ENCODE assay signal across 8 cellular contexts in the genomic region with DNA sequence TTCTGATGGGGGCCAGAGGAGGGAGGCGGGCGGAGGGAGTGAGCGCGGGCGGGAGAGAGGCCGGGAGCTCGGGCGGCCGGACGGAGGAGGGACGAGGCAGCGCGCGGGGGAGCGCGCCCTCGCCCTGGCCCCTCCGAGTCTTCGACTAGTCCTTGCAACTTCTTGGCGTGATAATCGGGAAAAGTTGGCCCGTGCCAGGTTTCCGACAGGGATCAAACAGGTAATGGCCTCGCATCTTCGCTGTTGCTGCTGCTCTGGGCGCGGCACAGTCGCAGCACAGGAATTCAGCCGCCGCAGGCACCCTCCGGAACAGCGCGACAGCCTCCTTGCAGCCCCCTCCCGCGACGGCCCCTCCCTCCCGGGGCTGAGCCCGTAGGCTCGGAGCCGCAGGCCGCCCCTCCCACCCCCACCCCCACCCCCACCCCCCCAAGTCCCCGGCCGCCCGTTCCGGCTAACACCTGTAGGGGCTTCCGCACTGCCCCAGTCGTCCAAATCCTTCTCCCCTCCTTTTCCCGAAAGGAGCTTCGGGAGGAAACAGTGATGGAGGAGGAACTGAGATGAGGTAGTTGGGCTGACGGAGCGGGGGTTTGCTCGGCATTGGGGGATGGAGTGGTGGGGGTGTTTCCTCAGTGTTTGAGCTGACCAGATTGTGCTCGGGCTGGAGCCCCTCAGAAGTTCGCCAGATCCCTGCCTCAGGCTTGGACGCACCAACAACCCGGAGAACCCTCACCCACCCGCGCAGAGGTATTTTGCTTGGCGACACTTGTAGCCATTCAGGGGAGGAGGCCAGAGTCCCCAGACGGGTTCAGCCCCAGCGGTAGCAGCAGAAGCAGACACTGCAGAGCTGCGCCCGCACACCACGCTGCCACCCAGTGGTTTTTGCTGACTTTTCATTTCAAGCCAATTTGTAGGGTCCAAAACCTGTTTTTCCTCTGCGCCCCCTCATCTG. TPM values are rescaled to one million over a fixed set of nuclear protein-coding genes. Genes with fewer than 3 reads are reported as not detected.
DNase-seq lines count a peak whose midpoint lies in the region; TF ChIP-seq lines count a peak whose summit lies in the region.

A gene (minus strand): TSS at position 319 of the 949 bp plus-strand sequence. CDS start 714 bp downstream, outside the sequence.

- 0% methylated on average over 44 to 53 of the region's 65 CpGs for WGBS in ectodermal cell, 2 experiments

- no peak within 1 kb of the TSS for H3K27ac ChIP-seq in C4-2B
- H3K27ac ChIP-seq in ectodermal cell (ENCODE audit: insufficient read depth, low read depth, low read length, poor library complexity, severe bottlenecking), result peak within 1 kb of the TSS; percentile 67
- H3K27ac ChIP-seq in mucosa of rectum (ENCODE audit: low read depth in 2 of 2, low read length in 2 of 2), result no peak within 1 kb of the TSS

- TF ChIP-seq CTCF in C4-2B (conservative IDR thresholded peaks at IDR 0.05), result peak; percentile 34

- H3K9me3 ChIP-seq in ectodermal cell (ENCODE audit: control insufficient read depth, low read length) (no peaks in the 10 kb centered on the region), mucosa of rectum (ENCODE audit: control insufficient read depth in 2 of 2, low read length in 2 of 2) (no peaks in the 10 kb centered on the region)

- H3K36me3 ChIP-seq in ectodermal cell (ENCODE audit: control insufficient read depth, insufficient read depth, low read length), result no peaks in the 10 kb centered on the region
- H3K36me3 ChIP-seq in mucosa of rectum (ENCODE audit: control insufficient read depth in 2 of 2, insufficient read depth in 2 of 2, low read length in 2 of 2), result no peaks in the 10 kb centered on the region

- H3K9ac ChIP-seq in mucosa of rectum (ENCODE audit: low read depth in 1 of 2, low read length in 2 of 2), result no peak within 1 kb of the TSS

- DNase-seq in LHCN-M2 (ENCODE audit: low read depth) (peak; percentile 4), NCI-H774 (lab: John Stamatoyannopoulos, UW) (no peak), UCSD-AML1 (lab: John Stamatoyannopoulos, UW; ENCODE audit: unreplicated experiment) (no peak), 8988T (no peak)
- no peak for DNase-seq in activated T-cell treated with anti-CD3 and anti-CD28 coated beads, Interleukin-2, amount 50 U/mL, for 1 hour

- H3K27me3 ChIP-seq in ectodermal cell (ENCODE audit: control insufficient read depth, insufficient read depth, low read length, poor library complexity, severe bottlenecking), result no peaks in the 10 kb centered on the region
- H3K27me3 ChIP-seq in mucosa of rectum (ENCODE audit: control insufficient read depth in 2 of 2, insufficient read depth in 2 of 2, low read length in 2 of 2), result peaks cover 3 to 16% of the 10 kb centered on the region in 2 donors

- H3K4me3 ChIP-seq in ectodermal cell (ENCODE audit: insufficient read depth, low read depth, low read length) (peak within 1 kb of the TSS; percentile 57), mucosa of rectum (ENCODE audit: low read length in 2 of 2) (peak within 1 kb of the TSS; percentile 41 to 43)

- peaks cover 6% of the 10 kb centered on the region for H3K4me1 ChIP-seq in ectodermal cell (ENCODE audit: control insufficient read depth, insufficient read depth, low read length)
- no peaks in the 10 kb centered on the region for H3K4me1 ChIP-seq in mucosa of rectum (ENCODE audit: control insufficient read depth in 2 of 2, insufficient read depth in 2 of 2, low read length in 2 of 2)

RNA-seq across cellular contexts. Expression of the gene that starts here (rescaled TPM):
- 1.8 and 3.4 TPM in 2 replicates for total RNA-seq in LHCN-M2 (2014; rRNA removed)
- polyA plus RNA-seq in LHCN-M2 (2012), result 0.23 TPM
- 20.7 TPM for polyA plus RNA-seq in ectodermal cell (2013, experiment 1 of 4)
- polyA plus RNA-seq in ectodermal cell (2013, experiment 2 of 4), result 17.2 TPM
- polyA plus RNA-seq in ectodermal cell (2013, experiment 3 of 4), result 21.6 TPM
- 23.8 TPM for polyA plus RNA-seq in ectodermal cell (2013, experiment 4 of 4)
